ENCODE assay signal across 8 cellular contexts in genomic region chr20:44187054-44187762, GRCh38. TPM values are rescaled to one million over a fixed set of nuclear protein-coding genes. Genes with fewer than 3 reads are reported as not detected.
A peak's percentile ranks its signal among the peaks of the same experiment; 100 is the strongest.
DNase-seq lines count a peak whose midpoint lies in the region; ATAC-seq and TF ChIP-seq lines count a peak whose summit lies in the region.

JPH2 (minus strand) TSS chr20:44187188; CDS start chr20:44186705, 483 bp downstream.

- H3K27me3 Mint-ChIP-seq in memory B cell, result peaks cover 27% of the 10 kb centered on the region

- ATAC-seq in memory B cell (ENCODE audit: low read depth) (peak; percentile 41), GM21576 (IDR thresholded peaks at IDR 0.05; ENCODE audit: unreplicated experiment) (no peak), GM18907 (IDR thresholded peaks at IDR 0.05; ENCODE audit: unreplicated experiment) (no peak)

- H3K27ac ChIP-seq in duodenal mucosa (ENCODE audit: low read depth, low read length), result peak within 1 kb of the TSS; percentile 13
- H3K27ac ChIP-seq in urinary bladder (ENCODE audit: low read depth), result peak within 1 kb of the TSS; percentile 13

- CTCF ChIA-PET in AG04449 (lab: Yijun Ruan, JAX), result interaction anchor here (0.8 to 17.1 kb wide), 19 partner anchors 8 to 437 kb away, joined by 3 to 820 read pairs (median 6); partner anchors contain the start of genes FITM2 and OSER1

- H3K4me3 Mint-ChIP-seq in memory B cell, result peak within 1 kb of the TSS; percentile 69

- H3K36me3 ChIP-seq in duodenal mucosa (ENCODE audit: control insufficient read depth in 1 of 2, insufficient read depth in 2 of 2, low read length in 2 of 2), result no peaks in the 10 kb centered on the region
- H3K36me3 ChIP-seq in urinary bladder (ENCODE audit: insufficient read depth), result no peaks in the 10 kb centered on the region

- H3K9ac ChIP-seq in duodenal mucosa (ENCODE audit: low read depth in 1 of 2, low read length in 2 of 2), result peak within 1 kb of the TSS; percentile 47 to 49

- no peaks in the 10 kb centered on the region for H3K36me3 Mint-ChIP-seq in memory B cell

- POLR2A ChIA-PET in AG04449 (lab: Yijun Ruan, JAX), result interaction anchor here (0.7 to 1.8 kb wide), 6 partner anchors 21 to 70 kb away, joined by 3 to 10 read pairs (median 6); no protein-coding TSS in a partner anchor

- H3K4me3 ChIP-seq in AG04449 (ENCODE audit: low read depth, low read length) (peak within 1 kb of the TSS; percentile 62), NB4 (ENCODE audit: low read depth, low read length) (peak within 1 kb of the TSS; percentile 9), duodenal mucosa (ENCODE audit: low read depth in 1 of 2, low read length in 2 of 2) (peak within 1 kb of the TSS; percentile 66 to 72), urinary bladder (ENCODE audit: low read depth, low read length) (peak within 1 kb of the TSS; percentile 42)

- DNase-seq in AG04449 (ENCODE audit: low read depth, low spot score) (no peak), NB4 (ENCODE audit: low read depth) (no peak), memory B cell (ENCODE audit: low spot score in 2 of 2) (no peak), DMS53 (lab: John Stamatoyannopoulos, UW) (no peak)

- H3K27ac Mint-ChIP-seq in memory B cell, result no peak within 1 kb of the TSS

- peaks cover 16% of the 10 kb centered on the region for H3K4me1 Mint-ChIP-seq in memory B cell

- 2% methylated on average over 24 of the region's 24 CpGs for WGBS in urinary bladder

- TF ChIP-seq POLR2A in NB4 (IDR thresholded peaks at IDR 0.05; ENCODE audit: extremely low read depth, insufficient read length), result no peak

- no peaks in the 10 kb centered on the region for H3K9me3 Mint-ChIP-seq in memory B cell

- peaks cover 4 to 6% of the 10 kb centered on the region in 2 donors for H3K4me1 ChIP-seq in duodenal mucosa (ENCODE audit: control insufficient read depth in 1 of 2, insufficient read depth in 2 of 2, low read length in 2 of 2)
- no peaks in the 10 kb centered on the region for H3K4me1 ChIP-seq in urinary bladder (ENCODE audit: insufficient read depth)

- no peak for TF ChIP-seq CTCF in AG04449 (IDR thresholded peaks at IDR 0.05; ENCODE audit: insufficient read depth, low read length, missing control alignments)
- no peak for TF ChIP-seq CTCF in NB4 (IDR thresholded peaks at IDR 0.05; ENCODE audit: low read depth, low read length)

- peaks cover 4 to 6% of the 10 kb centered on the region in 2 donors for H3K27me3 ChIP-seq in duodenal mucosa (ENCODE audit: control insufficient read depth in 1 of 2, insufficient read depth in 2 of 2, low read length in 2 of 2)

- no peaks in the 10 kb centered on the region for H3K9me3 ChIP-seq in duodenal mucosa (ENCODE audit: control insufficient read depth in 1 of 2, low read length in 2 of 2)

RNA-seq across cellular contexts. Expression of gene JPH2, which starts in this region (rescaled TPM):
- 40.5 TPM for total RNA-seq in urinary bladder
- 83.5 TPM for polyA plus RNA-seq in urinary bladder

Comparison
In these comparisons a context has a peak if more than half of its experiments do, and no peak if none do; other contexts are left out.
1. H3K4me3 ChIP-seq: peak in every context shown above with its lines; median percentile 69 in duodenal mucosa; 62 in AG04449; 42 in urinary bladder; 9 in NB4.